1 cellular context compared by ENCODE assay signal in the genomic region with DNA sequence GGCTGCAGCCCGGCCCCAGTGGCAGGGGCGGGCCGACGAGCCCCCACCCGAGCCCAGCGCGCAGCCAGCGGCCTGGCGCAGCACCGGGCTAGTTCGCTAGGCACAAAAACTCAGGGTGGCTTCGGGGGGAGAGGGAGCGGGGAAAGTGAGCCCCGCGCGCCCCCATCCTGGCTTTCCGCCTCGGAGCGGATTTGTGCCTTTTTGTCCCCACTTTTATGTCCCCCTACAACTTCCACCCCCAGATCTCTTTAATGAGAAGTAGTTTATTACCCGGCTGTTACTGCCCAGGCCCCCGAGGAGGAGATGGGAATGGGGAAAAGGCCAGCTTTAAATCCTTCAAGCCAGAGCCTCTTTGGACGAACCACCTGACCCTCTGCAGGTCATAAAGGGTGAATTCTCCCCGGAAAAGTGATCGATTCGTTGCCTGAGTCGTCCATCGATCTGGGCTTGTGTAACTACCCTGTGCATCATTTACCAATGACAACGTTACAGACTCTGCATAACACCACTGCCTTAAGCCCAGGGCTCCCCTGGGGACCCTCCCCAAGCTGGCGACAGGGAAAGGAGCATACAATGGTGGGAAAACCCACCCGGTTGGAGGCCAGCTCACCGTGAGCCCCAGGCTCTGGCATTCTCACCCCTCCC.
TF ChIP-seq lines count a peak whose summit lies in the region.

No MANE protein-coding gene starts in this region.

TF ChIP-seq in HepG2, 621 proteins besides CTCF, POLR2A, EP300 and RAD21 (continued from another document and continues in another):
- no peak for TF ChIP-seq ZNF790 (CRISPR knock-in tag; IDR thresholded peaks at IDR 0.05; ENCODE audit: borderline replicate concordance)
- peak; percentile 92 for TF ChIP-seq NR2F2 (IDR thresholded peaks at IDR 0.05; ENCODE audit: borderline replicate concordance, low read depth)
- TF ChIP-seq MAFK (conservative IDR thresholded peaks at IDR 0.05 in 1 of 2, IDR thresholded peaks at IDR 0.05 in 1 of 2; ENCODE audit: low read length in 2 of 2), result no peak
- no peak for TF ChIP-seq ZNF678 (CRISPR knock-in tag; IDR thresholded peaks at IDR 0.05)
- TF ChIP-seq ZNF20 (CRISPR knock-in tag; IDR thresholded peaks at IDR 0.05), result no peak
- no peak for TF ChIP-seq ZNF883 (CRISPR knock-in tag; IDR thresholded peaks at IDR 0.05; ENCODE audit: not compliant biosample characterization)
- TF ChIP-seq FOXA3 (CRISPR knock-in tag; IDR thresholded peaks at IDR 0.05), result peak; percentile 69
- no peak for TF ChIP-seq HHEX (CRISPR knock-in tag; IDR thresholded peaks at IDR 0.05)
- TF ChIP-seq, protein P1, sequence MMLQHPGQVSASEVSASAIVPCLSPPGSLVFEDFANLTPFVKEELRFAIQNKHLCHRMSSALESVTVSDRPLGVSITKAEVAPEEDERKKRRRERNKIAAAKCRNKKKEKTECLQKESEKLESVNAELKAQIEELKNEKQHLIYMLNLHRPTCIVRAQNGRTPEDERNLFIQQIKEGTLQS (CRISPR knock-in tag; IDR thresholded peaks at IDR 0.05), result no peak
- peak; percentile 59 for TF ChIP-seq ZEB1 (IDR thresholded peaks at IDR 0.05; ENCODE audit: insufficient replicate concordance, low read depth)
- TF ChIP-seq PRMT3 (CRISPR knock-in tag; IDR thresholded peaks at IDR 0.05; ENCODE audit: borderline replicate concordance, low read depth), result no peak
- no peak for TF ChIP-seq ZSCAN22 (CRISPR knock-in tag; IDR thresholded peaks at IDR 0.05)
- no peak for TF ChIP-seq ZNF282 (IDR thresholded peaks at IDR 0.05; ENCODE audit: partially characterized antibody)
- TF ChIP-seq ZBTB40 (IDR thresholded peaks at IDR 0.05), result no peak
- TF ChIP-seq ZBTB40 (CRISPR knock-in tag; IDR thresholded peaks at IDR 0.05), result no peak
- TF ChIP-seq CHD2 (IDR thresholded peaks at IDR 0.05; ENCODE audit: low read depth, low read length), result no peak
- peak; percentile 92 for TF ChIP-seq SALL1 (CRISPR knock-in tag; IDR thresholded peaks at IDR 0.05)
- TF ChIP-seq ZNF101 (CRISPR knock-in tag; IDR thresholded peaks at IDR 0.05; ENCODE audit: borderline replicate concordance, low read depth), result no peak
- no peak for TF ChIP-seq ZNF382 (CRISPR knock-in tag; IDR thresholded peaks at IDR 0.05; ENCODE audit: borderline replicate concordance)
- TF ChIP-seq, protein P2, sequence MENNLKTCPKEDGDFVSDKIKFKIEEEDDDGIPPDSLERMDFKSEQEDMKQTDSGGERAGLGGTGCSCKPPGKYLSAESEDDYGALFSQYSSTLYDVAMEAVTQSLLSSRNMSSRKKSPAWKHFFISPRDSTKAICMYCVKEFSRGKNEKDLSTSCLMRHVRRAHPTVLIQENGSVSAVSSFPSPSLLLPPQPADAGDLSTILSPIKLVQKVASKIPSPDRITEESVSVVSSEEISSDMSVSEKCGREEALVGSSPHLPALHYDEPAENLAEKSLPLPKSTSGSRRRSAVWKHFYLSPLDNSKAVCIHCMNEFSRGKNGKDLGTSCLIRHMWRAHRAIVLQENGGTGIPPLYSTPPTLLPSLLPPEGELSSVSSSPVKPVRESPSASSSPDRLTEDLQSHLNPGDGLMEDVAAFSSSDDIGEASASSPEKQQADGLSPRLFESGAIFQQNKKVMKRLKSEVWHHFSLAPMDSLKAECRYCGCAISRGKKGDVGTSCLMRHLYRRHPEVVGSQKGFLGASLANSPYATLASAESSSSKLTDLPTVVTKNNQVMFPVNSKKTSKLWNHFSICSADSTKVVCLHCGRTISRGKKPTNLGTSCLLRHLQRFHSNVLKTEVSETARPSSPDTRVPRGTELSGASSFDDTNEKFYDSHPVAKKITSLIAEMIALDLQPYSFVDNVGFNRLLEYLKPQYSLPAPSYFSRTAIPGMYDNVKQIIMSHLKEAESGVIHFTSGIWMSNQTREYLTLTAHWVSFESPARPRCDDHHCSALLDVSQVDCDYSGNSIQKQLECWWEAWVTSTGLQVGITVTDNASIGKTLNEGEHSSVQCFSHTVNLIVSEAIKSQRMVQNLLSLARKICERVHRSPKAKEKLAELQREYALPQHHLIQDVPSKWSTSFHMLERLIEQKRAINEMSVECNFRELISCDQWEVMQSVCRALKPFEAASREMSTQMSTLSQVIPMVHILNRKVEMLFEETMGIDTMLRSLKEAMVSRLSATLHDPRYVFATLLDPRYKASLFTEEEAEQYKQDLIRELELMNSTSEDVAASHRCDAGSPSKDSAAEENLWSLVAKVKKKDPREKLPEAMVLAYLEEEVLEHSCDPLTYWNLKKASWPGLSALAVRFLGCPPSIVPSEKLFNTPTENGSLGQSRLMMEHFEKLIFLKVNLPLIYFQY (CRISPR knock-in tag; IDR thresholded peaks at IDR 0.05; ENCODE audit: borderline replicate concordance), result no peak; the same call in 1 of the 2 replicates
- TF ChIP-seq, protein P3, sequence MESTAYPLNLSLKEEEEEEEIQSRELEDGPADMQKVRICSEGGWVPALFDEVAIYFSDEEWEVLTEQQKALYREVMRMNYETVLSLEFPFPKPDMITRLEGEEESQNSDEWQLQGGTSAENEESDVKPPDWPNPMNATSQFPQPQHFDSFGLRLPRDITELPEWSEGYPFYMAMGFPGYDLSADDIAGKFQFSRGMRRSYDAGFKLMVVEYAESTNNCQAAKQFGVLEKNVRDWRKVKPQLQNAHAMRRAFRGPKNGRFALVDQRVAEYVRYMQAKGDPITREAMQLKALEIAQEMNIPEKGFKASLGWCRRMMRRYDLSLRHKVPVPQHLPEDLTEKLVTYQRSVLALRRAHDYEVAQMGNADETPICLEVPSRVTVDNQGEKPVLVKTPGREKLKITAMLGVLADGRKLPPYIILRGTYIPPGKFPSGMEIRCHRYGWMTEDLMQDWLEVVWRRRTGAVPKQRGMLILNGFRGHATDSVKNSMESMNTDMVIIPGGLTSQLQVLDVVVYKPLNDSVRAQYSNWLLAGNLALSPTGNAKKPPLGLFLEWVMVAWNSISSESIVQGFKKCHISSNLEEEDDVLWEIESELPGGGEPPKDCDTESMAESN (CRISPR knock-in tag; conservative IDR thresholded peaks at IDR 0.05), result no peak
- no peak for TF ChIP-seq ZNF552 (CRISPR knock-in tag; IDR thresholded peaks at IDR 0.05; ENCODE audit: borderline replicate concordance)
- no peak for TF ChIP-seq KLF11 (CRISPR knock-in tag; IDR thresholded peaks at IDR 0.05)
- TF ChIP-seq HNRNPUL1 (IDR thresholded peaks at IDR 0.05; ENCODE audit: low read depth, low read length), result no peak
- TF ChIP-seq ZNF761 (CRISPR knock-in tag; conservative IDR thresholded peaks at IDR 0.05), result no peak
- no peak for TF ChIP-seq ZNF782 (CRISPR knock-in tag; IDR thresholded peaks at IDR 0.05; ENCODE audit: borderline replicate concordance)
- TF ChIP-seq, protein P4, sequence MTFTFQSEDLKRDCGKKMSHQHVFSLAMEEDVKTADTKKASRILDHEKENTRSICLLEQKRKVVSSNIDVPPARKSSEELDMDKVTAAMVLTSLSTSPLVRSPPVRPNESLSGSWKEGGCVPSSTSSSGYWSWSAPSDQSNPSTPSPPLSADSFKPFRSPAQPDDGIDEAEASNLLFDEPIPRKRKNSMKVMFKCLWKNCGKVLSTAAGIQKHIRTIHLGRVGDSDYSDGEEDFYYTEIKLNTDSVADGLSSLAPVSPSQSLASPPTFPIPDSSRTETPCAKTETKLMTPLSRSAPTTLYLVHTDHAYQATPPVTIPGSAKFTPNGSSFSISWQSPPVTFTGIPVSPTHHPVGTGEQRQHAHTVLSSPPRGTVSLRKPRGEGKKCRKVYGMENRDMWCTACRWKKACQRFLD (CRISPR knock-in tag; IDR thresholded peaks at IDR 0.05; ENCODE audit: borderline replicate concordance), result no peak
- TF ChIP-seq ZNF367 (CRISPR knock-in tag; IDR thresholded peaks at IDR 0.05; ENCODE audit: borderline replicate concordance), result no peak
- peak; percentile 77; the same call in 1 of the 2 replicates for TF ChIP-seq ZFP82 (CRISPR knock-in tag; IDR thresholded peaks at IDR 0.05; ENCODE audit: borderline replicate concordance)
- TF ChIP-seq ZBTB44 (CRISPR knock-in tag; IDR thresholded peaks at IDR 0.05), result no peak
- TF ChIP-seq MBNL3 (CRISPR knock-in tag; conservative IDR thresholded peaks at IDR 0.05), result no peak
- TF ChIP-seq STAG1 (CRISPR knock-in tag; IDR thresholded peaks at IDR 0.05), result peak; percentile 5; the same call in 1 of the 2 replicates
- no peak for TF ChIP-seq FOXP1 (IDR thresholded peaks at IDR 0.05)
- peak; percentile 55; the same call in 1 of the 2 replicates for TF ChIP-seq FOXP1 (CRISPR knock-in tag; IDR thresholded peaks at IDR 0.05)
- TF ChIP-seq NFKB2 (CRISPR knock-in tag; IDR thresholded peaks at IDR 0.05; ENCODE audit: borderline replicate concordance), result no peak; the same call in 1 of the 2 replicates
- TF ChIP-seq ELF3 (CRISPR knock-in tag; IDR thresholded peaks at IDR 0.05), result peak; percentile 72
- TF ChIP-seq ZMYM3 (CRISPR knock-in tag; IDR thresholded peaks at IDR 0.05), result peak; percentile 81
- TF ChIP-seq TCF12 (IDR thresholded peaks at IDR 0.05), result no peak
- TF ChIP-seq TCF12 (CRISPR knock-in tag; IDR thresholded peaks at IDR 0.05), result 0 out of 2 replicates have a peak, but pooled peaks have one; percentile 34
- no peak for TF ChIP-seq RFXANK (CRISPR knock-in tag; IDR thresholded peaks at IDR 0.05)
- no peak for TF ChIP-seq ZMAT5 (CRISPR knock-in tag; IDR thresholded peaks at IDR 0.05; ENCODE audit: borderline replicate concordance, low read depth)
- peak; percentile 81 for TF ChIP-seq HDAC2 (CRISPR knock-in tag; IDR thresholded peaks at IDR 0.05)
- peak; percentile 69; the same call in 1 of the 2 replicates for TF ChIP-seq NRL (CRISPR knock-in tag; IDR thresholded peaks at IDR 0.05; ENCODE audit: borderline replicate concordance)
- no peak for TF ChIP-seq TBP (CRISPR knock-in tag; IDR thresholded peaks at IDR 0.05)
- TF ChIP-seq KDM3A (CRISPR knock-in tag; IDR thresholded peaks at IDR 0.05; ENCODE audit: low read depth), result 0 out of 2 replicates have a peak, but pooled peaks have one; percentile 62
- TF ChIP-seq ZNF224 (CRISPR knock-in tag; IDR thresholded peaks at IDR 0.05), result no peak
- TF ChIP-seq NFYC (CRISPR knock-in tag; IDR thresholded peaks at IDR 0.05), result no peak
- peak; percentile 29 for TF ChIP-seq TARDBP (CRISPR knock-in tag; IDR thresholded peaks at IDR 0.05)
- no peak for TF ChIP-seq JDP2 (CRISPR knock-in tag; IDR thresholded peaks at IDR 0.05; ENCODE audit: borderline replicate concordance)
